In the genomic region with DNA sequence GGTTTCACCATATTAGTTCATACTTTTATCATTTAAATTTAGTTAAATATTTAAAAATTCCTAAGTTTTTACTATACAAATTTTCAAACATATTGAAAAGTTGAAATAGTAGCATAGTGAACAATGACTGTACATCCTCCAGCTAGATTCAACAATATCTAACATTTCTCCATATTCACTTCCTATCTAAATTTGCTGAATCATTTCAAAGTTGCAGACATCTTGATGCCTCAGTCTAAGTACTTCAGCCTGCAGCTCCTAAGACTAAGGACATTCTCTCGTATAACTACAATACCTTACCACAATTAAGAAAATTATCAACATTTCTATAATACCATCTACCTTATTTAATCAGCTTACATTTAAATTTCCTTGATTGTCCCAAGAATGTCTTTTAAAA, we compare ENCODE assay signal across 18 cellular contexts.
A peak's percentile ranks its signal among the peaks of the same experiment; 100 is the strongest.
DNase-seq lines count a peak whose midpoint lies in the region; FAIRE-seq and TF ChIP-seq lines count a peak whose summit lies in the region.
"Had no signal": no experiment of that assay in that cellular context is flagged by ENCODE, and none has a peak within 500 bp of the region (broad histone marks: within the 10 kb centered on the region; RNA-seq: fewer than 3 reads in every experiment).

No MANE protein-coding gene starts in this region.

- H3K27me3 ChIP-seq in neutrophil (no peaks in the 10 kb centered on the region), brain microvascular endothelial cell (replicated peaks) (no peaks in the 10 kb centered on the region)
- H3K27me3 ChIP-seq: SJCRH30 had no signal

- in situ Hi-C loops in brain microvascular endothelial cell (cut with HindIII; ENCODE audit: low pct_ligation_motif_present, low sequenced_read_pairs) = no loop called here

- TF ChIP-seq CTCF in neutrophil (IDR thresholded peaks at IDR 0.05) = no peak
- TF ChIP-seq CTCF in brain microvascular endothelial cell (IDR thresholded peaks at IDR 0.05; ENCODE audit: low read depth, low read length, missing control alignments) = no peak

- FAIRE-seq in colon (lab: Jason Lieb, UNC) = peak; percentile 82

- H3K4me3 ChIP-seq in neutrophil (ENCODE audit: low read depth in 1 of 2, low read length in 1 of 2) = no peak overlapping the region
- H3K4me3 ChIP-seq in brain microvascular endothelial cell (ENCODE audit: low read depth, low read length) = no peak overlapping the region
- H3K4me3 ChIP-seq: BLaER1, PC-9, SJCRH30 had no signal

- H3K4me1 ChIP-seq in neutrophil (ENCODE audit: control insufficient read depth in 1 of 2, insufficient read depth in 1 of 2, low read depth in 1 of 2, low read length in 1 of 2) = peaks cover 4 to 22% of the 10 kb centered on the region in 2 experiments
- H3K4me1 ChIP-seq: BLaER1, SJCRH30 had no signal

- no peaks in the 10 kb centered on the region for H3K9me3 ChIP-seq in neutrophil
- H3K9me3 ChIP-seq: SJCRH30 had no signal

- H3K36me3 ChIP-seq in neutrophil = no peaks in the 10 kb centered on the region
- no peaks in the 10 kb centered on the region for H3K36me3 ChIP-seq in brain microvascular endothelial cell (replicated peaks)
- H3K36me3 ChIP-seq: BLaER1, SJCRH30 had no signal

- peak overlapping the region; percentile 42 for H3K27ac ChIP-seq in neutrophil
- H3K27ac ChIP-seq in brain microvascular endothelial cell = no peak overlapping the region
- H3K27ac ChIP-seq: 22Rv1, BLaER1, PC-9, RWPE1, SJCRH30 had no signal

- DNase-seq in NOMO-1 (lab: John Stamatoyannopoulos, UW; ENCODE audit: unreplicated experiment in 2 of 2) = peak; percentile 26 to 58
- no peak for DNase-seq in NOMO-1 treated with dmso at 0.1 percent for 144 hours (lab: John Stamatoyannopoulos, UW; ENCODE audit: unreplicated experiment)
- DNase-seq in OCI-M1 (lab: John Stamatoyannopoulos, UW) = peak; percentile 59
- no peak for DNase-seq in NCI-H2081 treated with DMSO at 0.1 percent for 48 hours (lab: John Stamatoyannopoulos, UW)
- no peak for DNase-seq in DMS 273 (lab: John Stamatoyannopoulos, UW; ENCODE audit: unreplicated experiment)
- no peak for DNase-seq in brain microvascular endothelial cell
- DNase-seq: CD8-positive, alpha-beta T cell; H7; Karpas-422; NCI-H1105; NCI-H748 treated with DMSO at 0.1 percent for 48 hours; PC-9; SJCRH30 had no signal

Comparison
In these comparisons a context has a peak if more than half of its experiments do, and no peak if none do; other contexts are left out.
1. DNase-seq: peak in NOMO-1 (2 of 2) and OCI-M1 (single experiment); none in NOMO-1 treated with dmso at 0.1 percent for 144 hours (single experiment), NCI-H2081 treated with DMSO at 0.1 percent for 48 hours (single experiment), DMS 273 (single experiment) and brain microvascular endothelial cell (single experiment).